7 cellular contexts compared by ENCODE assay signal in genomic region chr2:157918319-157918718, GRCh38.
"Had no signal": no experiment of that assay in that cellular context is flagged by ENCODE, and none has a peak within 500 bp of the region (broad histone marks: within the 10 kb centered on the region; RNA-seq: fewer than 3 reads in every experiment).

No MANE protein-coding gene starts in this region.

- H3K9me3 Mint-ChIP-seq: H9 had no signal

- H3K27ac ChIP-seq: GM23248 had no signal

- H3K9ac ChIP-seq: GM23248 had no signal

- H3K4me3 ChIP-seq: GM23248 had no signal

- DNase-seq: GM23248, H9, HCEC 1CT, IMR-90 had no signal

- H3K4me3 Mint-ChIP-seq: H9 had no signal

- H2AFZ ChIP-seq: GM23248 had no signal

- H3K27ac Mint-ChIP-seq: H9 had no signal

- FAIRE-seq: H1, H54, HTR-8/SVneo had no signal
